7 cellular contexts compared by ENCODE assay signal in the genomic region with DNA sequence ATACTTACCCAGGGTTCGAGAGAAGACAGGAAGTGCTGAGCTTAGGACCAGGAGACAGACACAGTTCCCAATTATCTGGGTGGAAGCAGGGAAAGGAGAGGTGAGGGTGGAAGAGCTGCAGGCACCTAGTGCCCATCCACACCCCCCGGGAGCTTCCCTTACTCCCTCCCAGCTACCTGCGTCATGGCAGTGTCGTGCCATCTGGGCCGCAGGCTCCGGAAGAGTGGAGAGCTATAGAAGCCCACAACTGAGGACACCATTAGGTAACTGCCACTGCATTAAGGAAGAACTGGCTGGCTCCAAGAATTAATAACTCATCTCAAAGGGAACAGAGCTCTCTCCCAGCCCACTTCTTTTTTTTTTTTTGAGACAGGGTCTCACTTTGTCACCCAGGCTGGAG. TPM values are rescaled to one million over a fixed set of nuclear protein-coding genes. Genes with fewer than 3 reads are reported as not detected.
"Had no signal": no experiment of that assay in that cellular context is flagged by ENCODE, and none has a peak within 500 bp of the region (broad histone marks: within the 10 kb centered on the region; RNA-seq: fewer than 3 reads in every experiment).

No MANE protein-coding gene starts in this region.

- H2AFZ ChIP-seq: GM23338 had no signal

- DNase-seq: H9, HCEC 1CT, HFFc6, IMR-90, KG1 had no signal

- H3K27ac Mint-ChIP-seq: GM23338, H9, HFFc6 had no signal

- H3K9me3 Mint-ChIP-seq: GM23338, H9, HFFc6 had no signal

- H3K4me3 ChIP-seq: GM23338, K562 had no signal

- H3K4me3 Mint-ChIP-seq: GM23338, H9, HFFc6 had no signal

- H3K4me2 ChIP-seq: GM23338 had no signal

- ATAC-seq: GM23338, K562 had no signal

RNA-seq across cellular contexts. Expression of gene DHH, which starts 5.8 kb away (rescaled TPM):
- total RNA-seq: GM23338 had no signal
- polyA plus RNA-seq: GM23338 had no signal
